21 cellular contexts compared by ENCODE assay signal in genomic region chr10:22501863-22502262, GRCh38.
DNase-seq lines count a peak whose midpoint lies in the region; ATAC-seq, FAIRE-seq and TF ChIP-seq lines count a peak whose summit lies in the region.
"Had no signal": no experiment of that assay in that cellular context is flagged by ENCODE, and none has a peak within 500 bp of the region (broad histone marks: within the 10 kb centered on the region; RNA-seq: fewer than 3 reads in every experiment).

No MANE protein-coding gene starts in this region.

- H3K27ac ChIP-seq in caudate nucleus (ENCODE audit: low read depth, low read length) (peak overlapping the region; percentile 79), esophagus muscularis mucosa (replicated peaks in 1 of 4) (no peak overlapping the region), substantia nigra (ENCODE audit: low read depth, low read length, poor library complexity, severe bottlenecking) (peak overlapping the region; percentile 63), pancreas (no peak overlapping the region)
- H3K27ac ChIP-seq: BLaER1, C4-2B had no signal

- POLR2A ChIA-PET in activated CD4-positive, alpha-beta T cell treated with anti-CD3 and anti-CD28 coated beads, Interleukin-2, amount 10 ng/mL, durations not matched to agents 7 days and 5 days (lab: Charles Lee), result no interaction called here

- H3K4me1 ChIP-seq in Loucy (ENCODE audit: insufficient read depth, low read length, poor library complexity, severe bottlenecking) (peaks cover 30% of the 10 kb centered on the region), esophagus muscularis mucosa (peaks cover 3 to 13% (median 9%) of the 10 kb centered on the region in 4 donors), pancreas (no peaks in the 10 kb centered on the region)
- H3K4me1 ChIP-seq: BLaER1, Caco-2 had no signal

- no peaks in the 10 kb centered on the region for H3K9me3 Mint-ChIP-seq in activated CD4-positive, alpha-beta T cell treated with anti-CD3 and anti-CD28 coated beads, Interleukin-2, amount 10 ng/mL, durations not matched to agents 7 days and 5 days
- H3K9me3 Mint-ChIP-seq: CD8-positive, alpha-beta T cell; GM23338; H9; HFFc6 had no signal

- no peak overlapping the region for H3K9ac ChIP-seq in Loucy (ENCODE audit: low read depth, low read length, poor library complexity, severe bottlenecking)
- H3K9ac ChIP-seq: BLaER1 had no signal

- H3K79me2 ChIP-seq in Loucy (ENCODE audit: insufficient read depth, low read length), result no peaks in the 10 kb centered on the region

- no peaks in the 10 kb centered on the region for H3K9me2 ChIP-seq in Loucy (replicated peaks; ENCODE audit: low read depth, low read length)

- no peak for ATAC-seq in pancreas
- ATAC-seq: CD8-positive, alpha-beta T cell; GM23338; HCT116 had no signal

- H3K27me3 ChIP-seq in Loucy (ENCODE audit: insufficient read depth, low read length, poor library complexity, severe bottlenecking) (no peaks in the 10 kb centered on the region), esophagus muscularis mucosa (no peaks in the 10 kb centered on the region), pancreas (no peaks in the 10 kb centered on the region)
- H3K27me3 ChIP-seq: BLaER1 had no signal

- 100% methylated on average over 2 of the region's 2 CpGs for WGBS in esophagus muscularis mucosa
- WGBS in pancreas, 2 donors, result 96 to 100% methylated on average over 2 of the region's 2 CpGs

- DNase-seq in caudate nucleus (lab: John Stamatoyannopoulos, UW), result no peak
- peak; percentile 53 for DNase-seq in esophagus muscularis mucosa (ENCODE audit: extremely low spot score)
- no peak for DNase-seq in substantia nigra (lab: John Stamatoyannopoulos, UW)
- DNase-seq in activated CD4-positive, alpha-beta T cell treated with anti-CD3 and anti-CD28 coated beads, Interleukin-2, amount 10 ng/mL, durations not matched to agents 7 days and 5 days, result no peak
- DNase-seq in pancreas, result no peak
- no peak for DNase-seq in NCI-H510A (lab: John Stamatoyannopoulos, UW)
- no peak for DNase-seq in islet precursor cell
- DNase-seq: Caco-2; CD4-positive, CD25-positive, alpha-beta regulatory T cell; CD8-positive, alpha-beta T cell; DMS153; DND-41; H9; HFFc6 had no signal

- FAIRE-seq in pancreas (lab: Jason Lieb, UNC), result no peak
- FAIRE-seq: G401.6, GM12892 had no signal

- intact Hi-C loops in esophagus muscularis mucosa (cut with DNase I), result no loop called here
- intact Hi-C loops in pancreas (cut with DNase I), result no loop called here

- no peak overlapping the region for H3K4me3 Mint-ChIP-seq in activated CD4-positive, alpha-beta T cell treated with anti-CD3 and anti-CD28 coated beads, Interleukin-2, amount 10 ng/mL, durations not matched to agents 7 days and 5 days
- H3K4me3 Mint-ChIP-seq: CD4-positive, CD25-positive, alpha-beta regulatory T cell; CD8-positive, alpha-beta T cell; GM23338; H9; HFFc6 had no signal

- CTCF ChIA-PET in activated CD4-positive, alpha-beta T cell treated with anti-CD3 and anti-CD28 coated beads, Interleukin-2, amount 10 ng/mL, durations not matched to agents 7 days and 5 days (lab: Charles Lee), result no interaction called here

- H4K20me1 ChIP-seq in Loucy (ENCODE audit: insufficient read depth, low read length, poor library complexity, severe bottlenecking), result no peaks in the 10 kb centered on the region
- H4K20me1 ChIP-seq: BLaER1 had no signal

- TF ChIP-seq EP300 in esophagus muscularis mucosa (IDR thresholded peaks at IDR 0.05), result no peak

- peaks cover 2% of the 10 kb centered on the region for H3K36me3 Mint-ChIP-seq in activated CD4-positive, alpha-beta T cell treated with anti-CD3 and anti-CD28 coated beads, Interleukin-2, amount 10 ng/mL, durations not matched to agents 7 days and 5 days (ENCODE audit: low read depth)
- H3K36me3 Mint-ChIP-seq: CD4-positive, CD25-positive, alpha-beta regulatory T cell; CD8-positive, alpha-beta T cell had no signal

- H3K4me3 ChIP-seq in Loucy (ENCODE audit: low read length, poor library complexity, severe bottlenecking), result no peak overlapping the region
- H3K4me3 ChIP-seq in esophagus muscularis mucosa, result no peak overlapping the region
- no peak overlapping the region for H3K4me3 ChIP-seq in pancreas
- H3K4me3 ChIP-seq: BLaER1, GM23338 had no signal

- H3K36me3 ChIP-seq in Loucy (ENCODE audit: insufficient read depth, low read length) (no peaks in the 10 kb centered on the region), esophagus muscularis mucosa (no peaks in the 10 kb centered on the region), pancreas (no peaks in the 10 kb centered on the region)
- H3K36me3 ChIP-seq: BLaER1 had no signal

- no peak for TF ChIP-seq CTCF in Loucy (conservative IDR thresholded peaks at IDR 0.05; ENCODE audit: low read length)
- no peak for TF ChIP-seq CTCF in esophagus muscularis mucosa (IDR thresholded peaks at IDR 0.05)
- no peak for TF ChIP-seq CTCF in pancreas (IDR thresholded peaks at IDR 0.05)

- no peak for TF ChIP-seq POLR2A in esophagus muscularis mucosa (IDR thresholded peaks at IDR 0.05; ENCODE audit: low read depth)

- no peak overlapping the region for H3K27ac Mint-ChIP-seq in activated CD4-positive, alpha-beta T cell treated with anti-CD3 and anti-CD28 coated beads, Interleukin-2, amount 10 ng/mL, durations not matched to agents 7 days and 5 days
- H3K27ac Mint-ChIP-seq: CD4-positive, CD25-positive, alpha-beta regulatory T cell; CD8-positive, alpha-beta T cell; GM23338; H9; HFFc6 had no signal

- H2AFZ ChIP-seq in Loucy (ENCODE audit: low read length), result no peak overlapping the region
- H2AFZ ChIP-seq: GM23338 had no signal

- H3K4me1 Mint-ChIP-seq in activated CD4-positive, alpha-beta T cell treated with anti-CD3 and anti-CD28 coated beads, Interleukin-2, amount 10 ng/mL, durations not matched to agents 7 days and 5 days, result peaks cover 10% of the 10 kb centered on the region
- H3K4me1 Mint-ChIP-seq: GM23338, H9 had no signal

- peaks cover 15% of the 10 kb centered on the region for H3K27me3 Mint-ChIP-seq in activated CD4-positive, alpha-beta T cell treated with anti-CD3 and anti-CD28 coated beads, Interleukin-2, amount 10 ng/mL, durations not matched to agents 7 days and 5 days

- H3K9me3 ChIP-seq in Loucy (ENCODE audit: insufficient read depth, low read depth, low read length), result no peaks in the 10 kb centered on the region
- no peaks in the 10 kb centered on the region for H3K9me3 ChIP-seq in esophagus muscularis mucosa
- H3K9me3 ChIP-seq in pancreas, result no peaks in the 10 kb centered on the region
- H3K9me3 ChIP-seq: BLaER1, Caco-2 had no signal

- peaks cover 2% of the 10 kb centered on the region; the same call in 1 of the 2 replicates for H3F3A ChIP-seq in Loucy (ENCODE audit: low read depth)

- peak overlapping the region; percentile 5 for H3K4me2 ChIP-seq in Loucy (ENCODE audit: low read depth, low read length, poor library complexity, severe bottlenecking)
- H3K4me2 ChIP-seq: BLaER1, GM23338 had no signal

Comparison
In these comparisons a context has a peak if more than half of its experiments do, and no peak if none do; other contexts are left out.
1. H3K27ac ChIP-seq: peak in caudate nucleus (single experiment) and substantia nigra (single experiment); none in esophagus muscularis mucosa (0 of 4) and pancreas (0 of 4).